In genomic region chr11:12306830-12307229, GRCh38 we compare ENCODE assay signal across 23 cellular contexts.
A peak's percentile ranks its signal among the peaks of the same experiment; 100 is the strongest.
DNase-seq lines count a peak whose midpoint lies in the region; ATAC-seq, FAIRE-seq and TF ChIP-seq lines count a peak whose summit lies in the region.
"Had no signal": no experiment of that assay in that cellular context is flagged by ENCODE, and none has a peak within 500 bp of the region (broad histone marks: within the 10 kb centered on the region; RNA-seq: fewer than 3 reads in every experiment).

No MANE protein-coding gene starts in this region.

- H2AFZ ChIP-seq in HepG2 (ENCODE audit: low read length) (no peak overlapping the region), K562 (ENCODE audit: low read depth, low read length) (no peak overlapping the region)
- H2AFZ ChIP-seq: GM23248 had no signal

- no peaks in the 10 kb centered on the region for H3K9me3 Mint-ChIP-seq in activated CD4-positive, alpha-beta T cell treated with anti-CD3 and anti-CD28 coated beads, Interleukin-2, amount 10 ng/mL, durations not matched to agents 24 days and 14 days
- no peaks in the 10 kb centered on the region for H3K9me3 Mint-ChIP-seq in activated CD4-positive, alpha-beta T cell treated with anti-CD3 and anti-CD28 coated beads, Interleukin-2, amount 10 ng/mL, durations not matched to agents 7 days and 5 days

- no peaks in the 10 kb centered on the region for H3K9me1 ChIP-seq in K562 (ENCODE audit: control insufficient read depth, insufficient read depth, low read length)

- H3K9ac ChIP-seq in HepG2 (ENCODE audit: insufficient read depth, low read depth, low read length) = no peak overlapping the region
- H3K9ac ChIP-seq in K562 (ENCODE audit: insufficient read depth in 1 of 2, low read depth in 2 of 2, low read length in 2 of 2) = no peak overlapping the region
- H3K9ac ChIP-seq: BLaER1 treated with 17β-estradiol and CSF1 and Interleukin-3, amounts not matched to agents 10 nM and 100 nM; GM23248 had no signal

- FAIRE-seq in HepG2 (lab: Jason Lieb, UNC) = no peak
- peak; percentile 15 for FAIRE-seq in K562 (lab: Jason Lieb, UNC)
- FAIRE-seq: A204.1, GM12892, H1 had no signal

- no peaks in the 10 kb centered on the region for H3K9me3 ChIP-seq in HepG2 (ENCODE audit: low read length)
- no peaks in the 10 kb centered on the region for H3K9me3 ChIP-seq in right lobe of liver
- H3K9me3 ChIP-seq in K562 (replicated peaks; ENCODE audit: control insufficient read depth, insufficient read depth, low read depth, low read length) = no peaks in the 10 kb centered on the region
- H3K9me3 ChIP-seq: BE2C had no signal

- H3K4me2 ChIP-seq in HepG2 (ENCODE audit: low read depth, low read length) = no peak overlapping the region
- no peak overlapping the region for H3K4me2 ChIP-seq in K562 (ENCODE audit: insufficient read depth, low read length)
- H3K4me2 ChIP-seq: BLaER1 treated with 17β-estradiol and CSF1 and Interleukin-3, amounts not matched to agents 10 nM and 100 nM had no signal

- peak; percentile 4 for DNase-seq in activated CD4-positive, alpha-beta T cell treated with anti-CD3 and anti-CD28 coated beads, Interleukin-2, amount 10 ng/mL, durations not matched to agents 24 days and 14 days
- DNase-seq in activated CD4-positive, alpha-beta T cell treated with anti-CD3 and anti-CD28 coated beads, Interleukin-2, amount 10 ng/mL, durations not matched to agents 7 days and 5 days = no peak
- no peak for DNase-seq in HepG2 (ENCODE audit: low spot score)
- DNase-seq in right lobe of liver = no peak
- no peak for DNase-seq in K562 (ENCODE audit: extremely low read depth in 1 of 4, low spot score in 3 of 4)
- no peak for DNase-seq in NCI-H187 treated with DMSO at 0.1 percent for 48 hours (lab: John Stamatoyannopoulos, UW)
- DNase-seq: ACHN; AML-193; BE2C; Calu3; CD4-positive, alpha-beta memory T cell; COR-L47; DMS53; DMS79 treated with DMSO at 0.1 percent for 48 hours; GM23248; H9 had no signal

- no peaks in the 10 kb centered on the region for H4K20me1 ChIP-seq in HepG2 (ENCODE audit: insufficient read depth, low read length)
- no peaks in the 10 kb centered on the region for H4K20me1 ChIP-seq in K562 (replicated peaks; ENCODE audit: control insufficient read depth, insufficient read depth, low read length)
- H4K20me1 ChIP-seq: BLaER1 treated with 17β-estradiol and CSF1 and Interleukin-3, amounts not matched to agents 10 nM and 100 nM had no signal

- WGBS in HepG2 (ENCODE audit: low lambda C conversion rate) = 55% methylated on average over 2 of the region's 2 CpGs
- WGBS in right lobe of liver (ENCODE audit: insufficient coverage, low coverage, low lambda C conversion rate, missing lambda C conversion rate) = 89% methylated on average over 2 of the region's 2 CpGs
- WGBS in K562 (ENCODE audit: insufficient coverage, low coverage, missing lambda C conversion rate) = 15% methylated on average over 2 of the region's 2 CpGs

- H3K4me1 ChIP-seq in HepG2 (ENCODE audit: insufficient read depth, low read length) (no peaks in the 10 kb centered on the region), right lobe of liver (no peaks in the 10 kb centered on the region), K562 (replicated peaks in 1 of 2; ENCODE audit: control insufficient read depth in 2 of 2, insufficient read depth in 2 of 2, low read length in 2 of 2) (no peaks in the 10 kb centered on the region)
- H3K4me1 ChIP-seq: BE2C; BLaER1 treated with 17β-estradiol and CSF1 and Interleukin-3, amounts not matched to agents 10 nM and 100 nM had no signal

- H3K79me2 ChIP-seq in HepG2 (ENCODE audit: insufficient read depth, low read length) = no peaks in the 10 kb centered on the region
- H3K79me2 ChIP-seq in K562 (ENCODE audit: control insufficient read depth, insufficient read depth, low read length) = no peaks in the 10 kb centered on the region

- H3K27ac ChIP-seq in HepG2 (ENCODE audit: extremely low read length, insufficient read depth, low read length) (no peak overlapping the region), right lobe of liver (no peak overlapping the region), K562 (ENCODE audit: extremely low read depth, low read depth, low read length) (no peak overlapping the region)
- H3K27ac ChIP-seq: 22Rv1; BLaER1 treated with 17β-estradiol and CSF1 and Interleukin-3, amounts not matched to agents 10 nM and 100 nM; GM23248 had no signal

- no peak for ATAC-seq in HepG2
- ATAC-seq in right lobe of liver = no peak
- ATAC-seq in K562 = no peak
- ATAC-seq: HCT116 had no signal

- intact Hi-C loops in activated CD4-positive, alpha-beta T cell treated with anti-CD3 and anti-CD28 coated beads, Interleukin-2, amount 10 ng/mL, durations not matched to agents 24 days and 14 days (cut with micrococcal nuclease) = no loop called here
- intact Hi-C loops in HepG2 (cut with micrococcal nuclease; ENCODE audit: unreplicated experiment) (no loop called here), right lobe of liver (cut with DNase I) (no loop called here), K562 (cut with micrococcal nuclease) (no loop called here)

- H3K36me3 ChIP-seq in HepG2 (replicated peaks in 1 of 2; ENCODE audit: control insufficient read depth in 1 of 2, insufficient read depth in 2 of 2, low read length in 2 of 2) (no peaks in the 10 kb centered on the region), right lobe of liver (no peaks in the 10 kb centered on the region), K562 (ENCODE audit: control insufficient read depth, insufficient read depth, low read length) (no peaks in the 10 kb centered on the region)
- H3K36me3 ChIP-seq: BE2C; BLaER1 treated with 17β-estradiol and CSF1 and Interleukin-3, amounts not matched to agents 10 nM and 100 nM had no signal

- in situ Hi-C loops in HepG2 (cut with HindIII; ENCODE audit: extremely low pct_ligation_motif_present, low pct_unique_long_range_greater_than_20kb) (loop anchor here (25.0 kb wide), 1 partner anchor 880 kb away; no protein-coding TSS in a partner anchor), K562 (cut with MboI) (no loop called here)

- H3K4me3 Mint-ChIP-seq in activated CD4-positive, alpha-beta T cell treated with anti-CD3 and anti-CD28 coated beads, Interleukin-2, amount 10 ng/mL, durations not matched to agents 24 days and 14 days = no peak overlapping the region
- H3K4me3 Mint-ChIP-seq in activated CD4-positive, alpha-beta T cell treated with anti-CD3 and anti-CD28 coated beads, Interleukin-2, amount 10 ng/mL, durations not matched to agents 7 days and 5 days = no peak overlapping the region
- H3K4me3 Mint-ChIP-seq: CD14-positive monocyte; CD4-positive, alpha-beta memory T cell; H9 had no signal

- TF ChIP-seq POLR2A in HepG2 (IDR thresholded peaks at IDR 0.05; ENCODE audit: insufficient read depth in 1 of 2, low read depth in 2 of 2, low read length in 2 of 2) = no peak
- TF ChIP-seq POLR2A in right lobe of liver (IDR thresholded peaks at IDR 0.05) = no peak
- no peak for TF ChIP-seq POLR2A in K562 (conservative IDR thresholded peaks at IDR 0.05)

- TF ChIP-seq CTCF in HepG2 (CRISPR knock-in tag; IDR thresholded peaks at IDR 0.05) (no peak), right lobe of liver (IDR thresholded peaks at IDR 0.05) (no peak), K562 (IDR thresholded peaks at IDR 0.05 in 2 of 3, conservative IDR thresholded peaks at IDR 0.05 in 1 of 3; ENCODE audit: insufficient read depth in 2 of 3, low read depth in 1 of 3, low read length in 3 of 3) (no peak)

- H3K4me1 Mint-ChIP-seq in activated CD4-positive, alpha-beta T cell treated with anti-CD3 and anti-CD28 coated beads, Interleukin-2, amount 10 ng/mL, durations not matched to agents 24 days and 14 days = no peaks in the 10 kb centered on the region
- no peaks in the 10 kb centered on the region for H3K4me1 Mint-ChIP-seq in activated CD4-positive, alpha-beta T cell treated with anti-CD3 and anti-CD28 coated beads, Interleukin-2, amount 10 ng/mL, durations not matched to agents 7 days and 5 days
- H3K4me1 Mint-ChIP-seq: CD14-positive monocyte; CD4-positive, alpha-beta memory T cell had no signal

- POLR2A ChIA-PET in activated CD4-positive, alpha-beta T cell treated with anti-CD3 and anti-CD28 coated beads, Interleukin-2, amount 10 ng/mL, durations not matched to agents 7 days and 5 days (lab: Charles Lee) = no interaction called here
- POLR2A ChIA-PET in HepG2 (lab: Yijun Ruan, JAX) (no interaction called here), K562 (lab: Yijun Ruan, JAX) (no interaction called here)

- no peaks in the 10 kb centered on the region for H3K27me3 ChIP-seq in HepG2 (ENCODE audit: control insufficient read depth in 1 of 2, insufficient read depth in 2 of 2, low read length in 2 of 2)
- H3K27me3 ChIP-seq in right lobe of liver = no peaks in the 10 kb centered on the region
- no peaks in the 10 kb centered on the region; a peak in 1 of 5 replicates for H3K27me3 ChIP-seq in K562 (ENCODE audit: control insufficient read depth in 2 of 2, insufficient read depth in 2 of 2, low read length in 2 of 2)
- H3K27me3 ChIP-seq: BE2C; BLaER1 treated with 17β-estradiol and CSF1 and Interleukin-3, amounts not matched to agents 10 nM and 100 nM had no signal

- no peak overlapping the region for H3K27ac Mint-ChIP-seq in activated CD4-positive, alpha-beta T cell treated with anti-CD3 and anti-CD28 coated beads, Interleukin-2, amount 10 ng/mL, durations not matched to agents 24 days and 14 days
- H3K27ac Mint-ChIP-seq in activated CD4-positive, alpha-beta T cell treated with anti-CD3 and anti-CD28 coated beads, Interleukin-2, amount 10 ng/mL, durations not matched to agents 7 days and 5 days = no peak overlapping the region
- H3K27ac Mint-ChIP-seq: CD14-positive monocyte; CD4-positive, alpha-beta memory T cell; H9 had no signal

- TF ChIP-seq RAD21 in HepG2 (CRISPR knock-in tag; IDR thresholded peaks at IDR 0.05) (no peak), K562 (CRISPR knock-in tag; conservative IDR thresholded peaks at IDR 0.05 in 1 of 2, IDR thresholded peaks at IDR 0.05 in 1 of 2) (no peak)

- CTCF ChIA-PET in activated CD4-positive, alpha-beta T cell treated with anti-CD3 and anti-CD28 coated beads, Interleukin-2, amount 10 ng/mL, durations not matched to agents 7 days and 5 days (lab: Charles Lee) = no interaction called here
- CTCF ChIA-PET in HepG2 (lab: Yijun Ruan, JAX; ENCODE audit: low intra/inter-chr PET ratio, low total read pairs) (no interaction called here), K562 (lab: Yijun Ruan, JAX; ENCODE audit: low intra/inter-chr PET ratio) (no interaction called here)

- H3K27me3 Mint-ChIP-seq in activated CD4-positive, alpha-beta T cell treated with anti-CD3 and anti-CD28 coated beads, Interleukin-2, amount 10 ng/mL, durations not matched to agents 24 days and 14 days = peaks cover 6% of the 10 kb centered on the region
- peaks cover 21% of the 10 kb centered on the region for H3K27me3 Mint-ChIP-seq in activated CD4-positive, alpha-beta T cell treated with anti-CD3 and anti-CD28 coated beads, Interleukin-2, amount 10 ng/mL, durations not matched to agents 7 days and 5 days
- H3K27me3 Mint-ChIP-seq: CD4-positive, alpha-beta memory T cell had no signal

- TF ChIP-seq EP300 in HepG2 (IDR thresholded peaks at IDR 0.05; ENCODE audit: low read depth in 2 of 2, low read length in 2 of 2) (no peak), HepG2 (CRISPR knock-in tag; IDR thresholded peaks at IDR 0.05; ENCODE audit: borderline replicate concordance) (no peak), K562 (IDR thresholded peaks at IDR 0.05; ENCODE audit: low read length) (no peak)

- no peak overlapping the region for H3K4me3 ChIP-seq in HepG2 (replicated peaks in 1 of 3; ENCODE audit: insufficient read depth in 1 of 3, low read depth in 2 of 3, low read length in 3 of 3)
- no peak overlapping the region for H3K4me3 ChIP-seq in right lobe of liver
- no peak overlapping the region for H3K4me3 ChIP-seq in K562
- H3K4me3 ChIP-seq: BLaER1 treated with 17β-estradiol and CSF1 and Interleukin-3, amounts not matched to agents 10 nM and 100 nM; GM23248 had no signal

- no TSS peak for BruUV-seq in HepG2 (replicated peaks; lab: Mats Ljungman, UMichigan)
- BruUV-seq in K562 (replicated peaks; lab: Mats Ljungman, UMichigan) = no TSS peak

- no peaks in the 10 kb centered on the region for H3K36me3 Mint-ChIP-seq in activated CD4-positive, alpha-beta T cell treated with anti-CD3 and anti-CD28 coated beads, Interleukin-2, amount 10 ng/mL, durations not matched to agents 24 days and 14 days (ENCODE audit: low read depth)
- H3K36me3 Mint-ChIP-seq in activated CD4-positive, alpha-beta T cell treated with anti-CD3 and anti-CD28 coated beads, Interleukin-2, amount 10 ng/mL, durations not matched to agents 7 days and 5 days (ENCODE audit: low read depth) = no peaks in the 10 kb centered on the region
